Comparison of ENCODE assay signal across 9 cellular contexts in genomic region chr7:977326-978048, GRCh38. TPM values are rescaled to one million over a fixed set of nuclear protein-coding genes. Genes with fewer than 3 reads are reported as not detected.
DNase-seq lines count a peak whose midpoint lies in the region; ATAC-seq and TF ChIP-seq lines count a peak whose summit lies in the region.
"Had no signal": no experiment of that assay in that cellular context is flagged by ENCODE, and none has a peak within 500 bp of the region (broad histone marks: within the 10 kb centered on the region; RNA-seq: fewer than 3 reads in every experiment).

No MANE protein-coding gene starts in this region.

- H3K36me3 Mint-ChIP-seq in IgD-negative memory B cell (no peaks in the 10 kb centered on the region), progenitor cell of endocrine pancreas (ENCODE audit: insufficient read depth) (no peaks in the 10 kb centered on the region)

- DNase-seq in epidermal melanocyte (ENCODE audit: insufficient read length, low spot score): peak; percentile 90
- peak; percentile 61 for DNase-seq in progenitor cell of endocrine pancreas (ENCODE audit: low spot score, unreplicated experiment)
- DNase-seq in NCI-H748 (lab: John Stamatoyannopoulos, UW; ENCODE audit: unreplicated experiment): no peak
- no peak for DNase-seq in activated CD8-positive, alpha-beta memory T cell treated with anti-CD3 and anti-CD28 coated beads, Interleukin-2, amount 50 U/mL, for 4 hours
- no peak for DNase-seq in NCI-H1105 (lab: John Stamatoyannopoulos, UW)

- H3K27ac Mint-ChIP-seq in IgD-negative memory B cell (peak overlapping the region in 2 of 3 donors; percentile 67 to 86), progenitor cell of endocrine pancreas (peak overlapping the region; percentile 98)

- H3K27me3 Mint-ChIP-seq in IgD-negative memory B cell (peaks cover 2% of the 10 kb centered on the region), progenitor cell of endocrine pancreas (no peaks in the 10 kb centered on the region)

- TF ChIP-seq CTCF in progenitor cell of endocrine pancreas (IDR thresholded peaks at IDR 0.05; ENCODE audit: unreplicated experiment): no peak

- ATAC-seq in GM18511 (IDR thresholded peaks at IDR 0.05; ENCODE audit: unreplicated experiment) (peak; percentile 54), GM18519 (IDR thresholded peaks at IDR 0.05; ENCODE audit: low FRiP score, unreplicated experiment) (no peak)

- H3K4me1 Mint-ChIP-seq in IgD-negative memory B cell (peaks cover 6 to 12% (median 11%) of the 10 kb centered on the region in 3 donors), progenitor cell of endocrine pancreas (ENCODE audit: low read depth) (peaks cover 34% of the 10 kb centered on the region)

- H3K9me3 Mint-ChIP-seq in IgD-negative memory B cell: no peaks in the 10 kb centered on the region
- no peaks in the 10 kb centered on the region for H3K9me3 Mint-ChIP-seq in progenitor cell of endocrine pancreas (ENCODE audit: low read depth)

- H3K4me3 Mint-ChIP-seq in IgD-negative memory B cell (peak overlapping the region in 1 of 4 donors; percentile 49), progenitor cell of endocrine pancreas (ENCODE audit: low read depth) (peak overlapping the region; percentile 65)

RNA-seq across cellular contexts. Expression of gene COX19, which starts 2.1 kb away (rescaled TPM):
- polyA plus RNA-seq in IgD-negative memory B cell: 26.7 TPM
- 20.3 and 20.6 TPM in 2 replicates for total RNA-seq in progenitor cell of endocrine pancreas

RNA-seq across cellular contexts. Expression of gene CYP2W1, which starts 5.5 kb away (rescaled TPM):
- polyA plus RNA-seq in IgD-negative memory B cell: not detected
- 1.2 and 1.6 TPM in 2 replicates for total RNA-seq in progenitor cell of endocrine pancreas
- total RNA-seq: skeletal muscle tissue had no signal

RNA-seq across cellular contexts. Expression of gene ADAP1, which starts 23.0 kb away (rescaled TPM):
- 6.4 TPM for polyA plus RNA-seq in IgD-negative memory B cell
- total RNA-seq in progenitor cell of endocrine pancreas: 10.3 and 10.7 TPM in 2 replicates

Comparison
In these comparisons a context has a peak if more than half of its experiments do, and no peak if none do; other contexts are left out.
1. DNase-seq: peak in epidermal melanocyte (single experiment) and progenitor cell of endocrine pancreas (single experiment); none in NCI-H748 (single experiment), activated CD8-positive, alpha-beta memory T cell treated with anti-CD3 and anti-CD28 coated beads, Interleukin-2, amount 50 U/mL, for 4 hours (single experiment) and NCI-H1105 (single experiment).